8 cellular contexts compared by ENCODE assay signal in genomic region chr1:83115785-83116184, GRCh38.
"Had no signal": no experiment of that assay in that cellular context is flagged by ENCODE, and none has a peak within 500 bp of the region (broad histone marks: within the 10 kb centered on the region; RNA-seq: fewer than 3 reads in every experiment).

No MANE protein-coding gene starts in this region.

- DNase-seq: GDM1, GF-D8 had no signal

- H3K4me3 ChIP-seq: GM12878 had no signal

- FAIRE-seq: G401.6, GM12878, GM12891, GM12892, GM18507, GM19239 had no signal

- ATAC-seq: GM12878 had no signal
